Comparison of ENCODE assay signal across 2 cellular contexts in the genomic region with DNA sequence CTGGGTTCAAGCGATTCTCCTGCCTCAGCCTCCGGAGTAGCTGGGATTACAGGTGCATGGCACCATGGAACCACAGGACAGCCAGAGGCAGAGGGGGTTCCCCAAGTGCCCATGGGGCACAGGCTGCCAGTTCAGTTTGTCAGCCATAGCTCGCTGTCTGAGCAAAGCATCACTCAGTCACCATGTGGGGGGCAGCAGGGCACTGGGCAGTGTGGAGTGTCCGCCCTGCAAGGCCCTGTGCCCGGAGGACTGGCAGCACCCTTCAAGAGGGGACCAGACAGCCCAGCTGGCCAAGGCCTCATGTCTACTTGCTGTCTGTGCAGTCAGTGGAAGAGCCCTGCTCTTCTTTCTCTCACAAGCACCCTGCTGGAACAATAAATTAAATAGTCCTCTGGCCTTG.
TF ChIP-seq lines count a peak whose summit lies in the region.

No MANE protein-coding gene starts in this region.

TF ChIP-seq in A549, 52 proteins besides CTCF, POLR2A, EP300 and RAD21:
- TF ChIP-seq, protein P1, sequence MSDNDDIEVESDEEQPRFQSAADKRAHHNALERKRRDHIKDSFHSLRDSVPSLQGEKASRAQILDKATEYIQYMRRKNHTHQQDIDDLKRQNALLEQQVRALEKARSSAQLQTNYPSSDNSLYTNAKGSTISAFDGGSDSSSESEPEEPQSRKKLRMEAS (IDR thresholded peaks at IDR 0.05), result no peak
- TF ChIP-seq CHD2 (IDR thresholded peaks at IDR 0.05; ENCODE audit: low read length, partially characterized antibody) (no peak), MAZ (IDR thresholded peaks at IDR 0.05; ENCODE audit: borderline replicate concordance, low read depth, low read length) (no peak), CBX8 (IDR thresholded peaks at IDR 0.05) (no peak), JUNB (IDR thresholded peaks at IDR 0.05) (no peak), NPAS2 (CRISPR knock-in tag; IDR thresholded peaks at IDR 0.05; ENCODE audit: borderline replicate concordance) (no peak), KDM1A (IDR thresholded peaks at IDR 0.05; ENCODE audit: low read depth) (no peak)
- TF ChIP-seq, protein P2, sequence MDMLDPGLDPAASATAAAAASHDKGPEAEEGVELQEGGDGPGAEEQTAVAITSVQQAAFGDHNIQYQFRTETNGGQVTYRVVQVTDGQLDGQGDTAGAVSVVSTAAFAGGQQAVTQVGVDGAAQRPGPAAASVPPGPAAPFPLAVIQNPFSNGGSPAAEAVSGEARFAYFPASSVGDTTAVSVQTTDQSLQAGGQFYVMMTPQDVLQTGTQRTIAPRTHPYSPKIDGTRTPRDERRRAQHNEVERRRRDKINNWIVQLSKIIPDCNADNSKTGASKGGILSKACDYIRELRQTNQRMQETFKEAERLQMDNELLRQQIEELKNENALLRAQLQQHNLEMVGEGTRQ (IDR thresholded peaks at IDR 0.05), result no peak

TF ChIP-seq in HCT116, 20 proteins besides CTCF, POLR2A, EP300 and RAD21:
- TF ChIP-seq ZFX (IDR thresholded peaks at IDR 0.05), result no peak
- TF ChIP-seq SP1 (IDR thresholded peaks at IDR 0.05; ENCODE audit: low read depth), result no peak
- TF ChIP-seq POLR2AphosphoS5 (IDR thresholded peaks at IDR 0.05; ENCODE audit: low read depth, low read length), result 0 out of 2 replicates have a peak, but pooled peaks have one; percentile 4
- TF ChIP-seq FOSL1 (IDR thresholded peaks at IDR 0.05; ENCODE audit: low read depth), result no peak
